Comparison of ENCODE assay signal across 10 cellular contexts in genomic region chr10:7258948-7259523, GRCh38.
DNase-seq lines count a peak whose midpoint lies in the region; ATAC-seq, FAIRE-seq and TF ChIP-seq lines count a peak whose summit lies in the region.
"Had no signal": no experiment of that assay in that cellular context is flagged by ENCODE, and none has a peak within 500 bp of the region (broad histone marks: within the 10 kb centered on the region; RNA-seq: fewer than 3 reads in every experiment).

No MANE protein-coding gene starts in this region.

- H3K9me3 Mint-ChIP-seq in astrocyte (ENCODE audit: unreplicated experiment) (no peaks in the 10 kb centered on the region), osteocyte (ENCODE audit: unreplicated experiment) (no peaks in the 10 kb centered on the region)

- peak overlapping the region; percentile 9 for H3K27ac ChIP-seq in astrocyte (ENCODE audit: low read depth, low read length)
- H3K27ac ChIP-seq: SJSA1 had no signal

- no peaks in the 10 kb centered on the region for H4K20me1 ChIP-seq in astrocyte (ENCODE audit: insufficient read depth, low read length)

- TF ChIP-seq CTCF in astrocyte (IDR thresholded peaks at IDR 0.05; ENCODE audit: insufficient read depth, low read depth, low read length) (no peak), osteocyte (IDR thresholded peaks at IDR 0.05) (no peak)

- peak overlapping the region; percentile 58 for H3K27ac Mint-ChIP-seq in astrocyte (ENCODE audit: unreplicated experiment)
- no peak overlapping the region for H3K27ac Mint-ChIP-seq in osteocyte (ENCODE audit: unreplicated experiment)

- H3K27me3 ChIP-seq in astrocyte (ENCODE audit: insufficient read depth, low read length) = no peaks in the 10 kb centered on the region
- H3K27me3 ChIP-seq: SJSA1 had no signal

- peak overlapping the region; percentile 51 for H3K4me2 ChIP-seq in astrocyte (ENCODE audit: low read length)

- peak; percentile 35 for DNase-seq in A172 (ENCODE audit: low spot score)
- peak in 3 of 5 donors; percentile 26 to 78 (median 42) for DNase-seq in T-helper 1 cell
- DNase-seq in astrocyte (ENCODE audit: low read depth) = peak; percentile 52
- peak; percentile 57 for DNase-seq in stimulated activated CD8-positive, alpha-beta memory T cell treated with anti-CD3 and anti-CD28 coated beads, Interleukin-4, amount 100 ng/mL, for 24 hours (ENCODE audit: low read depth)
- no peak for DNase-seq in osteocyte (ENCODE audit: extremely low spot score, unreplicated experiment)
- DNase-seq in superior temporal gyrus (ENCODE audit: extremely low spot score) = no peak

- ATAC-seq in GM21737 (IDR thresholded peaks at IDR 0.05; ENCODE audit: unreplicated experiment) (peak; percentile 60), GM21515 (IDR thresholded peaks at IDR 0.05; ENCODE audit: unreplicated experiment) (no peak)

- no peaks in the 10 kb centered on the region for H3K36me3 ChIP-seq in astrocyte (ENCODE audit: insufficient read depth, low read length)
- H3K36me3 ChIP-seq: SJSA1 had no signal

- no peak overlapping the region for H3K4me3 Mint-ChIP-seq in astrocyte (ENCODE audit: unreplicated experiment)
- no peak overlapping the region for H3K4me3 Mint-ChIP-seq in osteocyte (ENCODE audit: unreplicated experiment)

- H3K27me3 Mint-ChIP-seq in astrocyte (ENCODE audit: low read depth, unreplicated experiment) = no peaks in the 10 kb centered on the region
- H3K27me3 Mint-ChIP-seq in osteocyte (ENCODE audit: unreplicated experiment) = no peaks in the 10 kb centered on the region

- no peak overlapping the region for H2AFZ ChIP-seq in astrocyte (ENCODE audit: low read depth, low read length)

- no peaks in the 10 kb centered on the region for H3K9me3 ChIP-seq in astrocyte (ENCODE audit: insufficient read depth, low read depth, low read length)
- H3K9me3 ChIP-seq: SJSA1 had no signal

- peak overlapping the region; percentile 15 for H3K9ac ChIP-seq in astrocyte (ENCODE audit: low read length)

- no peak overlapping the region for H3K4me3 ChIP-seq in astrocyte (ENCODE audit: insufficient read depth, low read depth, low read length)
- H3K4me3 ChIP-seq: lung, SJSA1 had no signal

- no peaks in the 10 kb centered on the region for H3K36me3 Mint-ChIP-seq in astrocyte (ENCODE audit: low read depth, unreplicated experiment)
- H3K36me3 Mint-ChIP-seq in osteocyte (ENCODE audit: unreplicated experiment) = no peaks in the 10 kb centered on the region

- no peak for FAIRE-seq in astrocyte (lab: Jason Lieb, UNC)

- H3K4me1 Mint-ChIP-seq in astrocyte (ENCODE audit: low read depth, unreplicated experiment) (peaks cover 6% of the 10 kb centered on the region), osteocyte (ENCODE audit: unreplicated experiment) (no peaks in the 10 kb centered on the region)

- H3K79me2 ChIP-seq in astrocyte (ENCODE audit: insufficient read depth, low read length) = no peaks in the 10 kb centered on the region

- H3K4me1 ChIP-seq in astrocyte (ENCODE audit: insufficient read depth, low read length) = peaks cover 27% of the 10 kb centered on the region
- H3K4me1 ChIP-seq: SJSA1 had no signal

Comparison
In these comparisons a context has a peak if more than half of its experiments do, and no peak if none do; other contexts are left out.
1. DNase-seq: peak in A172 (single experiment), T-helper 1 cell (3 of 5), astrocyte (single experiment) and stimulated activated CD8-positive, alpha-beta memory T cell treated with anti-CD3 and anti-CD28 coated beads, Interleukin-4, amount 100 ng/mL, for 24 hours (single experiment); none in osteocyte (single experiment) and superior temporal gyrus (single experiment).